In genomic region chr3:188133219-188133618, GRCh38 we compare ENCODE assay signal across 1 cellular context.
TF ChIP-seq lines count a peak whose summit lies in the region.

No MANE protein-coding gene starts in this region.

TF ChIP-seq in IMR-90, 13 proteins besides CTCF, POLR2A, EP300 and RAD21 (continued from another document):
- TF ChIP-seq USF2 (IDR thresholded peaks at IDR 0.05; ENCODE audit: low read depth, low read length), result no peak
- TF ChIP-seq SMC3 (IDR thresholded peaks at IDR 0.05; ENCODE audit: low read depth, low read length), result no peak
- no peak for TF ChIP-seq MAZ (IDR thresholded peaks at IDR 0.05; ENCODE audit: borderline replicate concordance, low read depth, low read length)
- TF ChIP-seq MXI1 (IDR thresholded peaks at IDR 0.05; ENCODE audit: borderline replicate concordance, low read depth, low read length), result no peak
- no peak for TF ChIP-seq CHD1 (IDR thresholded peaks at IDR 0.05; ENCODE audit: low read depth, low read length)
- TF ChIP-seq MAFK (IDR thresholded peaks at IDR 0.05; ENCODE audit: low read depth, low read length), result no peak
- TF ChIP-seq NFE2L2 (IDR thresholded peaks at IDR 0.05; ENCODE audit: low read depth, low read length), result no peak
- no peak for TF ChIP-seq CEBPB (IDR thresholded peaks at IDR 0.05; ENCODE audit: low read depth, low read length)
